Comparison of ENCODE assay signal across 19 cellular contexts in genomic region chr21:28066051-28066450, GRCh38.
DNase-seq lines count a peak whose midpoint lies in the region; ATAC-seq and TF ChIP-seq lines count a peak whose summit lies in the region.
"Had no signal": no experiment of that assay in that cellular context is flagged by ENCODE, and none has a peak within 500 bp of the region (broad histone marks: within the 10 kb centered on the region; RNA-seq: fewer than 3 reads in every experiment).

No MANE protein-coding gene starts in this region.

- H3K4me3 ChIP-seq in BLaER1 (no peak overlapping the region), OCI-LY7 (ENCODE audit: low read depth, low read length, poor library complexity, severe bottlenecking) (peak overlapping the region; percentile 15)
- H3K4me3 ChIP-seq: cardiac muscle cell, left lung had no signal

- H3K4me2 ChIP-seq in BLaER1 (peak overlapping the region; percentile 48), OCI-LY7 (ENCODE audit: low read length) (peak overlapping the region; percentile 55)

- no peak overlapping the region for H3K27ac Mint-ChIP-seq in nephron progenitor cell
- H3K27ac Mint-ChIP-seq in progenitor cell of endocrine pancreas: no peak overlapping the region

- no peak for ATAC-seq in HG03045 (IDR thresholded peaks at IDR 0.05; ENCODE audit: unreplicated experiment)
- ATAC-seq in GM21526 (IDR thresholded peaks at IDR 0.05; ENCODE audit: low FRiP score, unreplicated experiment): no peak
- ATAC-seq: activated T-cell treated with anti-CD3 and anti-CD28 coated beads, Interleukin-2, amount 50 U/mL, for 4 hours; left lung; Right ventricle myocardium inferior had no signal

- BruUV-seq in OCI-LY7 (replicated peaks; lab: Mats Ljungman, UMichigan): no TSS peak

- peaks cover 24% of the 10 kb centered on the region for H3K4me1 Mint-ChIP-seq in nephron progenitor cell
- H3K4me1 Mint-ChIP-seq in progenitor cell of endocrine pancreas (ENCODE audit: low read depth): peaks cover 4% of the 10 kb centered on the region

- no peaks in the 10 kb centered on the region for H3K9me2 ChIP-seq in OCI-LY7 (ENCODE audit: insufficient read depth, low read length)

- no peaks in the 10 kb centered on the region for H3K79me2 ChIP-seq in OCI-LY7 (ENCODE audit: insufficient read depth, low read depth, low read length)

- no peak overlapping the region for H3K9ac ChIP-seq in BLaER1

- CTCF ChIA-PET in OCI-LY7 (lab: Charles Lee; ENCODE audit: unreplicated experiment): no interaction called here

- DNase-seq in HT1080 (ENCODE audit: low read depth) (peak; percentile 21), OCI-LY7 (ENCODE audit: low spot score) (peak; percentile 60), iris pigment epithelial cell (ENCODE audit: low read depth) (peak; percentile 25), nephron progenitor cell (no peak), progenitor cell of endocrine pancreas (ENCODE audit: low spot score, unreplicated experiment) (no peak)
- DNase-seq: activated CD4-positive, alpha-beta T cell treated with anti-CD3 and anti-CD28 coated beads, Interleukin-2, amount 50 U/mL, for 1 hour; activated naive CD8-positive, alpha-beta T cell treated with anti-CD3 and anti-CD28 coated beads for 36 hours; activated T-cell treated with anti-CD3 and anti-CD28 coated beads, Interleukin-2, amount 50 U/mL, for 4 hours; effector CD4-positive, alpha-beta T cell; left lung; NCI-H2081; NCI-H748 treated with DMSO at 0.1 percent for 48 hours; substantia nigra had no signal

- peak overlapping the region; percentile 73 for H2AFZ ChIP-seq in OCI-LY7 (ENCODE audit: low read length)

- no peaks in the 10 kb centered on the region for H3K9me3 ChIP-seq in BLaER1
- no peaks in the 10 kb centered on the region for H3K9me3 ChIP-seq in OCI-LY7 (ENCODE audit: low read length)
- H3K9me3 ChIP-seq: left lung had no signal

- H3K9me3 Mint-ChIP-seq in nephron progenitor cell (no peaks in the 10 kb centered on the region), progenitor cell of endocrine pancreas (ENCODE audit: low read depth) (no peaks in the 10 kb centered on the region)
- H3K9me3 Mint-ChIP-seq: activated naive CD8-positive, alpha-beta T cell treated with anti-CD3 and anti-CD28 coated beads for 36 hours had no signal

- H4K20me1 ChIP-seq in BLaER1 (no peaks in the 10 kb centered on the region), OCI-LY7 (ENCODE audit: insufficient read depth, low read length) (no peaks in the 10 kb centered on the region)

- no peaks in the 10 kb centered on the region for H3K36me3 Mint-ChIP-seq in nephron progenitor cell (ENCODE audit: low read depth)
- H3K36me3 Mint-ChIP-seq in progenitor cell of endocrine pancreas (ENCODE audit: insufficient read depth): no peaks in the 10 kb centered on the region
- H3K36me3 Mint-ChIP-seq: activated naive CD8-positive, alpha-beta T cell treated with anti-CD3 and anti-CD28 coated beads for 36 hours had no signal

- H3K4me1 ChIP-seq in BLaER1 (peaks cover 18% of the 10 kb centered on the region), OCI-LY7 (ENCODE audit: insufficient read depth, low read length, poor library complexity, severe bottlenecking) (peaks cover 49% of the 10 kb centered on the region)
- H3K4me1 ChIP-seq: left lung had no signal

- POLR2A ChIA-PET in OCI-LY7 (lab: Charles Lee): interaction anchor here (0.6 to 0.8 kb wide), 7 partner anchors 11 to 1413 kb away, joined by 3 to 4 read pairs (median 4); no protein-coding TSS in a partner anchor

- H3K27me3 Mint-ChIP-seq in nephron progenitor cell (ENCODE audit: low read depth, poor library complexity) (no peaks in the 10 kb centered on the region), progenitor cell of endocrine pancreas (no peaks in the 10 kb centered on the region)

- intact Hi-C loops in OCI-LY7 (cut with micrococcal nuclease; ENCODE audit: unreplicated experiment): loop anchor here (10.0 kb wide), 1 partner anchor 269 kb away; no protein-coding TSS in a partner anchor

- no peaks in the 10 kb centered on the region for H3K36me3 ChIP-seq in BLaER1
- no peaks in the 10 kb centered on the region for H3K36me3 ChIP-seq in OCI-LY7 (ENCODE audit: insufficient read depth, low read length)
- H3K36me3 ChIP-seq: cardiac muscle cell, left lung had no signal

- no peak overlapping the region for H3K27ac ChIP-seq in BLaER1
- H3K27ac ChIP-seq in OCI-LY7 (ENCODE audit: low read depth, low read length, poor library complexity, severe bottlenecking): peak overlapping the region; percentile 53
- H3K27ac ChIP-seq: cardiac muscle cell, HL-60, left lung had no signal

- no peak for TF ChIP-seq CTCF in OCI-LY7 (conservative IDR thresholded peaks at IDR 0.05; ENCODE audit: low read length)
- TF ChIP-seq CTCF in nephron progenitor cell (IDR thresholded peaks at IDR 0.05): no peak
- no peak for TF ChIP-seq CTCF in progenitor cell of endocrine pancreas (IDR thresholded peaks at IDR 0.05; ENCODE audit: unreplicated experiment)

- H3K27me3 ChIP-seq in BLaER1: no peaks in the 10 kb centered on the region
- H3K27me3 ChIP-seq: cardiac muscle cell, left lung had no signal

- H3K4me3 Mint-ChIP-seq in nephron progenitor cell (no peak overlapping the region), progenitor cell of endocrine pancreas (ENCODE audit: low read depth) (no peak overlapping the region)
- H3K4me3 Mint-ChIP-seq: activated naive CD8-positive, alpha-beta T cell treated with anti-CD3 and anti-CD28 coated beads for 36 hours; activated T-cell treated with anti-CD3 and anti-CD28 coated beads, Interleukin-2, amount 50 U/mL, for 4 hours had no signal

Comparison
In these comparisons a context has a peak if more than half of its experiments do, and no peak if none do; other contexts are left out.
1. DNase-seq: peak in HT1080 (single experiment), OCI-LY7 (single experiment) and iris pigment epithelial cell (single experiment); none in nephron progenitor cell (single experiment) and progenitor cell of endocrine pancreas (single experiment).